In the genomic region with DNA sequence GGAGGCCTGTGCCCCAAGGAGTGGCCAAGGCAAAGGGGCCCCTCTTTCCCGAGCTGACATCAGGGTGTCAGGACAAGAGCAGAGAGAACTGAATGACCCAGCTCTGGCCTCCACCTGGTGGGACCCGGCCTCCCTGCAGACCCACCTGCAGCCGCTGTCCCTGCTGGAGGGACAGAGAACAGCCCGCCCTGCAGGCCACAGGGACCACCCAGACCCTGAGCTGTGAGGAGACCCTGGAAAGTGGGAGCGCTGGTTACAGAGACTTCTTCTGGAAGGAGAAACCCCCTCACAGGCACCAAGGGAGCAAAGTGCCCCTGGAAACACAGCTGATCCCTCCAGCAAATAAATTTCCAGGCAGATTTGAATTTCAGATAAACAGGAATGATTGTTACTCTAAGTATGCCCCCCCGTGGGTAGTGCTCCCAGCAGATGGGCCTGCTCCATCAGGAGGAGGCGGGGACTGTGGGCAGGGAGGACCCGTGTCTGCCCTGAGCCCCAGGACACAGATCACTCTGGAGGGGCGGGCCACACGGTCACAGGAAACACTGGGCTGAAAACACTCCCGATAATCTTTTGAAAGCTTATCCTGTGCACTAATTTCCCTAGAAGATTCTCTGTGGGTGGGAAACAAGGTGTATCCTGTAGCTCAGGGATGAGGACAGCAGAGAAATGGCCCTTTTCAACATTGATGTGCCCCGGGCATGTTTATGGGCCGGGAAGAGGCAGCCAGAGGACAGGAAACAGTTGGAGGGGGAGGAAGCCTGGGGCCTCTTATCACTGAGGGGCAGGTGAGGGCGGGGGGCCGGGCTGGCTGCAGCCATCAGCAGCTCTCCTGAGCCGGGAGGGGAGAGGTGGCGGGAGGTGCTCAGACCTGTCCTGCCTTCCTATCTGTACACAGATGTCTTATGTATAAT, we compare ENCODE assay signal across 13 cellular contexts.
DNase-seq lines count a peak whose midpoint lies in the region; ATAC-seq and TF ChIP-seq lines count a peak whose summit lies in the region.
"Had no signal": no experiment of that assay in that cellular context is flagged by ENCODE, and none has a peak within 500 bp of the region (broad histone marks: within the 10 kb centered on the region; RNA-seq: fewer than 3 reads in every experiment).

No MANE protein-coding gene starts in this region.

- H3K4me3 ChIP-seq in WERI-Rb-1 (ENCODE audit: low read depth, low read length) (peak overlapping the region; percentile 40), tibial nerve (no peak overlapping the region)
- H3K4me3 ChIP-seq: SJSA1 had no signal

- peaks cover 4% of the 10 kb centered on the region for H3K9me3 ChIP-seq in WERI-Rb-1 (ENCODE audit: severe bottlenecking)
- peaks cover 0 to 10% (median 0%) of the 10 kb centered on the region in 4 donors for H3K9me3 ChIP-seq in tibial nerve
- H3K9me3 ChIP-seq: SJSA1 had no signal

- TF ChIP-seq POLR2A in tibial nerve (IDR thresholded peaks at IDR 0.05): no peak

- no peaks in the 10 kb centered on the region for H3K4me1 ChIP-seq in tibial nerve
- H3K4me1 ChIP-seq: SJSA1 had no signal

- H3K27me3 ChIP-seq in WERI-Rb-1 (ENCODE audit: insufficient read depth, low read depth, severe bottlenecking) (no peaks in the 10 kb centered on the region), tibial nerve (peaks cover 0 to 15% of the 10 kb centered on the region in 2 donors)
- H3K27me3 ChIP-seq: SJSA1 had no signal

- 50 to 51% methylated on average over 15 to 17 of the region's 17 CpGs for WGBS in tibial nerve, 2 donors

- DNase-seq in DMS53 (lab: John Stamatoyannopoulos, UW) (peak; percentile 32), DMS53 treated with DMSO at 0.1 percent for 48 hours (lab: John Stamatoyannopoulos, UW; ENCODE audit: unreplicated experiment) (no peak), WERI-Rb-1 (peak; percentile 96), left kidney (ENCODE audit: low read depth, low spot score) (peak; percentile 85), tibial nerve (ENCODE audit: low spot score in 2 of 2) (no peak), NCI-H1436 (lab: John Stamatoyannopoulos, UW) (no peak)
- DNase-seq: 8988T; activated CD4-positive, alpha-beta T cell treated with anti-CD3 and anti-CD28 coated beads, Interleukin-2, amount 50 U/mL, for 48 hours; activated naive CD4-positive, alpha-beta T cell treated with anti-CD3 and anti-CD28 coated beads, Interleukin-2, amount 50 U/mL, for 16 hours; stimulated activated naive B cell treated with anti-CD40 and anti-IgM and Interleukin-4, amounts not matched to agents 10 μg/mL and 1 μg/mL and 100 μg/mL, for 72 hours had no signal

- TF ChIP-seq EP300 in tibial nerve (IDR thresholded peaks at IDR 0.05): peak; percentile 30 to 54

- ATAC-seq in GM18502 (IDR thresholded peaks at IDR 0.05; ENCODE audit: poor library complexity, unreplicated experiment) (no peak), HG02642 (IDR thresholded peaks at IDR 0.05; ENCODE audit: poor library complexity, unreplicated experiment) (no peak)
- ATAC-seq: stimulated activated naive B cell treated with anti-CD40 and anti-IgM and Interleukin-4, amounts not matched to agents 10 μg/mL and 1 μg/mL and 100 μg/mL, for 72 hours had no signal

- peak overlapping the region; percentile 75 for H3K27ac ChIP-seq in WERI-Rb-1
- peak overlapping the region in 1 of 4 donors; percentile 61 for H3K27ac ChIP-seq in tibial nerve
- H3K27ac ChIP-seq: SJSA1 had no signal

- peak; percentile 50 for TF ChIP-seq CTCF in WERI-Rb-1 (IDR thresholded peaks at IDR 0.05; ENCODE audit: low read depth, low read length)
- no peak for TF ChIP-seq CTCF in tibial nerve (IDR thresholded peaks at IDR 0.05)

- no peaks in the 10 kb centered on the region for H3K36me3 ChIP-seq in WERI-Rb-1
- H3K36me3 ChIP-seq in tibial nerve: no peaks in the 10 kb centered on the region
- H3K36me3 ChIP-seq: SJSA1 had no signal

Comparison
In these comparisons a context has a peak if more than half of its experiments do, and no peak if none do; other contexts are left out.
1. DNase-seq: peak in DMS53 (single experiment), WERI-Rb-1 (single experiment) and left kidney (single experiment); none in DMS53 treated with DMSO at 0.1 percent for 48 hours (single experiment), tibial nerve (0 of 2) and NCI-H1436 (single experiment).